In genomic region chr11:96234866-96235441, GRCh38 we compare ENCODE assay signal across 1 cellular context.
A peak's percentile ranks its signal among the peaks of the same experiment; 100 is the strongest.
TF ChIP-seq lines count a peak whose summit lies in the region.

No MANE protein-coding gene starts in this region.

TF ChIP-seq in GM12878, 131 proteins besides CTCF, POLR2A, EP300 and RAD21:
- TF ChIP-seq ZBTB40 (IDR thresholded peaks at IDR 0.05; ENCODE audit: borderline replicate concordance) = peak; percentile 95
- TF ChIP-seq, protein P1, sequence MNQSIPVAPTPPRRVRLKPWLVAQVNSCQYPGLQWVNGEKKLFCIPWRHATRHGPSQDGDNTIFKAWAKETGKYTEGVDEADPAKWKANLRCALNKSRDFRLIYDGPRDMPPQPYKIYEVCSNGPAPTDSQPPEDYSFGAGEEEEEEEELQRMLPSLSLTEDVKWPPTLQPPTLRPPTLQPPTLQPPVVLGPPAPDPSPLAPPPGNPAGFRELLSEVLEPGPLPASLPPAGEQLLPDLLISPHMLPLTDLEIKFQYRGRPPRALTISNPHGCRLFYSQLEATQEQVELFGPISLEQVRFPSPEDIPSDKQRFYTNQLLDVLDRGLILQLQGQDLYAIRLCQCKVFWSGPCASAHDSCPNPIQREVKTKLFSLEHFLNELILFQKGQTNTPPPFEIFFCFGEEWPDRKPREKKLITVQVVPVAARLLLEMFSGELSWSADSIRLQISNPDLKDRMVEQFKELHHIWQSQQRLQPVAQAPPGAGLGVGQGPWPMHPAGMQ (IDR thresholded peaks at IDR 0.05; ENCODE audit: borderline replicate concordance) = no peak
